ENCODE assay signal across 2 cellular contexts in the genomic region with DNA sequence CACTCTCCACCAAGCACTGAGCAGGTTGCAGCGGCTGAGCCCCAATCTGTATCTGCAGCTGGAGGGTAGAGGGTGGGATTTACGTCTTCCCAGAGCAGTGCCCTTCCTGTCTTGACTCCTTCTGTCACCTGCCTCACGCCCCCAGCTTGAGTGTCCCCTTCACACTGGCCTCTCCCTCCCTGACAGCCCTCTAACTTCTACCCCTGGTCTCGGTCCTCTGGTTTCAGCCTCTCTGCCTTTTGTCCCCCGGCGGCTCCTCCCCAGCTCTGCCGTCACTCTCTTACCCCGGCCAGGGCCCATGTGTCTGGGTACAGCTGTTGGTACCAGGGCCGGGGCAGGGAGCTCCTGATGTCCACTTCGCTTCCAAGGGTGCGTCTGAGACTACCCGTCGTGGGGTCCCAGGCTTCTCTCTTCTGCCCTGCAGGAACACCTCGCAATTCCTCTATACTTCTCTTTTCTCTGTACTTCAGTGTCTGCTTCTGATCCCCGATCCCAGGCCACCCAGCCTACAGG.
TF ChIP-seq lines count a peak whose summit lies in the region.

No MANE protein-coding gene starts in this region.

TF ChIP-seq in K562, 482 proteins besides CTCF, POLR2A, EP300 and RAD21 (continues in another document):
- no peak for TF ChIP-seq NCOA4 (IDR thresholded peaks at IDR 0.05; ENCODE audit: partially characterized antibody)
- TF ChIP-seq YY1 (IDR thresholded peaks at IDR 0.05; ENCODE audit: borderline replicate concordance in 1 of 3, control insufficient read depth in 1 of 3, extremely low read depth in 1 of 3, insufficient read depth in 3 of 3, insufficient read length in 1 of 3, insufficient replicate concordance in 2 of 3, low read depth in 1 of 3, low read length in 2 of 3) = no peak
- no peak for TF ChIP-seq SMAD2 (IDR thresholded peaks at IDR 0.05; ENCODE audit: low read depth, low read length)
- no peak for TF ChIP-seq JUN (IDR thresholded peaks at IDR 0.05; ENCODE audit: borderline replicate concordance, low read depth, low read length)
- no peak for TF ChIP-seq JUN (CRISPR knock-in tag; IDR thresholded peaks at IDR 0.05; ENCODE audit: borderline replicate concordance)
- TF ChIP-seq SOX6 (IDR thresholded peaks at IDR 0.05) = no peak
- no peak for TF ChIP-seq SRSF3 (IDR thresholded peaks at IDR 0.05; ENCODE audit: insufficient read depth, low read length)
- no peak for TF ChIP-seq BRF1 (IDR thresholded peaks at IDR 0.05; ENCODE audit: borderline replicate concordance, extremely low read depth, insufficient read length)
- no peak for TF ChIP-seq ELF2 (CRISPR knock-in tag; IDR thresholded peaks at IDR 0.05)
- TF ChIP-seq, protein P1, sequence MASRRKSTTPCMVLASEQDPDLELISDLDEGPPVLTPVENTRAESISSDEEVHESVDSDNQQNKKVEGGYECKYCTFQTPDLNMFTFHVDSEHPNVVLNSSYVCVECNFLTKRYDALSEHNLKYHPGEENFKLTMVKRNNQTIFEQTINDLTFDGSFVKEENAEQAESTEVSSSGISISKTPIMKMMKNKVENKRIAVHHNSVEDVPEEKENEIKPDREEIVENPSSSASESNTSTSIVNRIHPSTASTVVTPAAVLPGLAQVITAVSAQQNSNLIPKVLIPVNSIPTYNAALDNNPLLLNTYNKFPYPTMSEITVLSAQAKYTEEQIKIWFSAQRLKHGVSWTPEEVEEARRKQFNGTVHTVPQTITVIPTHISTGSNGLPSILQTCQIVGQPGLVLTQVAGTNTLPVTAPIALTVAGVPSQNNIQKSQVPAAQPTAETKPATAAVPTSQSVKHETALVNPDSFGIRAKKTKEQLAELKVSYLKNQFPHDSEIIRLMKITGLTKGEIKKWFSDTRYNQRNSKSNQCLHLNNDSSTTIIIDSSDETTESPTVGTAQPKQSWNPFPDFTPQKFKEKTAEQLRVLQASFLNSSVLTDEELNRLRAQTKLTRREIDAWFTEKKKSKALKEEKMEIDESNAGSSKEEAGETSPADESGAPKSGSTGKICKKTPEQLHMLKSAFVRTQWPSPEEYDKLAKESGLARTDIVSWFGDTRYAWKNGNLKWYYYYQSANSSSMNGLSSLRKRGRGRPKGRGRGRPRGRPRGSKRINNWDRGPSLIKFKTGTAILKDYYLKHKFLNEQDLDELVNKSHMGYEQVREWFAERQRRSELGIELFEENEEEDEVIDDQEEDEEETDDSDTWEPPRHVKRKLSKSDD (conservative IDR thresholded peaks at IDR 0.05; ENCODE audit: low read length) = no peak
- no peak for TF ChIP-seq TAF15 (IDR thresholded peaks at IDR 0.05; ENCODE audit: low read depth, low read length)
- TF ChIP-seq, protein P2, sequence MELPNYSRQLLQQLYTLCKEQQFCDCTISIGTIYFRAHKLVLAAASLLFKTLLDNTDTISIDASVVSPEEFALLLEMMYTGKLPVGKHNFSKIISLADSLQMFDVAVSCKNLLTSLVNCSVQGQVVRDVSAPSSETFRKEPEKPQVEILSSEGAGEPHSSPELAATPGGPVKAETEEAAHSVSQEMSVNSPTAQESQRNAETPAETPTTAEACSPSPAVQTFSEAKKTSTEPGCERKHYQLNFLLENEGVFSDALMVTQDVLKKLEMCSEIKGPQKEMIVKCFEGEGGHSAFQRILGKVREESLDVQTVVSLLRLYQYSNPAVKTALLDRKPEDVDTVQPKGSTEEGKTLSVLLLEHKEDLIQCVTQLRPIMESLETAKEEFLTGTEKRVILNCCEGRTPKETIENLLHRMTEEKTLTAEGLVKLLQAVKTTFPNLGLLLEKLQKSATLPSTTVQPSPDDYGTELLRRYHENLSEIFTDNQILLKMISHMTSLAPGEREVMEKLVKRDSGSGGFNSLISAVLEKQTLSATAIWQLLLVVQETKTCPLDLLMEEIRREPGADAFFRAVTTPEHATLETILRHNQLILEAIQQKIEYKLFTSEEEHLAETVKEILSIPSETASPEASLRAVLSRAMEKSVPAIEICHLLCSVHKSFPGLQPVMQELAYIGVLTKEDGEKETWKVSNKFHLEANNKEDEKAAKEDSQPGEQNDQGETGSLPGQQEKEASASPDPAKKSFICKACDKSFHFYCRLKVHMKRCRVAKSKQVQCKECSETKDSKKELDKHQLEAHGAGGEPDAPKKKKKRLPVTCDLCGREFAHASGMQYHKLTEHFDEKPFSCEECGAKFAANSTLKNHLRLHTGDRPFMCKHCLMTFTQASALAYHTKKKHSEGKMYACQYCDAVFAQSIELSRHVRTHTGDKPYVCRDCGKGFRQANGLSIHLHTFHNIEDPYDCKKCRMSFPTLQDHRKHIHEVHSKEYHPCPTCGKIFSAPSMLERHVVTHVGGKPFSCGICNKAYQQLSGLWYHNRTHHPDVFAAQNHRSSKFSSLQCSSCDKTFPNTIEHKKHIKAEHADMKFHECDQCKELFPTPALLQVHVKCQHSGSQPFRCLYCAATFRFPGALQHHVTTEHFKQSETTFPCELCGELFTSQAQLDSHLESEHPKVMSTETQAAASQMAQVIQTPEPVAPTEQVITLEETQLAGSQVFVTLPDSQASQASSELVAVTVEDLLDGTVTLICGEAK (IDR thresholded peaks at IDR 0.05) = no peak
- TF ChIP-seq, protein P2 (CRISPR knock-in tag; IDR thresholded peaks at IDR 0.05) = no peak

TF ChIP-seq in HepG2, 621 proteins besides CTCF, POLR2A, EP300 and RAD21:
- TF ChIP-seq, protein P3, sequence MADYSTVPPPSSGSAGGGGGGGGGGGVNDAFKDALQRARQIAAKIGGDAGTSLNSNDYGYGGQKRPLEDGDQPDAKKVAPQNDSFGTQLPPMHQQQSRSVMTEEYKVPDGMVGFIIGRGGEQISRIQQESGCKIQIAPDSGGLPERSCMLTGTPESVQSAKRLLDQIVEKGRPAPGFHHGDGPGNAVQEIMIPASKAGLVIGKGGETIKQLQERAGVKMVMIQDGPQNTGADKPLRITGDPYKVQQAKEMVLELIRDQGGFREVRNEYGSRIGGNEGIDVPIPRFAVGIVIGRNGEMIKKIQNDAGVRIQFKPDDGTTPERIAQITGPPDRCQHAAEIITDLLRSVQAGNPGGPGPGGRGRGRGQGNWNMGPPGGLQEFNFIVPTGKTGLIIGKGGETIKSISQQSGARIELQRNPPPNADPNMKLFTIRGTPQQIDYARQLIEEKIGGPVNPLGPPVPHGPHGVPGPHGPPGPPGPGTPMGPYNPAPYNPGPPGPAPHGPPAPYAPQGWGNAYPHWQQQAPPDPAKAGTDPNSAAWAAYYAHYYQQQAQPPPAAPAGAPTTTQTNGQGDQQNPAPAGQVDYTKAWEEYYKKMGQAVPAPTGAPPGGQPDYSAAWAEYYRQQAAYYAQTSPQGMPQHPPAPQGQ (CRISPR knock-in tag; IDR thresholded peaks at IDR 0.05; ENCODE audit: borderline replicate concordance) = no peak
- TF ChIP-seq HNRNPLL (IDR thresholded peaks at IDR 0.05; ENCODE audit: low read depth, low read length, poor library complexity, severe bottlenecking) = no peak
- no peak for TF ChIP-seq ZNF879 (CRISPR knock-in tag; IDR thresholded peaks at IDR 0.05)
- TF ChIP-seq, protein P4, sequence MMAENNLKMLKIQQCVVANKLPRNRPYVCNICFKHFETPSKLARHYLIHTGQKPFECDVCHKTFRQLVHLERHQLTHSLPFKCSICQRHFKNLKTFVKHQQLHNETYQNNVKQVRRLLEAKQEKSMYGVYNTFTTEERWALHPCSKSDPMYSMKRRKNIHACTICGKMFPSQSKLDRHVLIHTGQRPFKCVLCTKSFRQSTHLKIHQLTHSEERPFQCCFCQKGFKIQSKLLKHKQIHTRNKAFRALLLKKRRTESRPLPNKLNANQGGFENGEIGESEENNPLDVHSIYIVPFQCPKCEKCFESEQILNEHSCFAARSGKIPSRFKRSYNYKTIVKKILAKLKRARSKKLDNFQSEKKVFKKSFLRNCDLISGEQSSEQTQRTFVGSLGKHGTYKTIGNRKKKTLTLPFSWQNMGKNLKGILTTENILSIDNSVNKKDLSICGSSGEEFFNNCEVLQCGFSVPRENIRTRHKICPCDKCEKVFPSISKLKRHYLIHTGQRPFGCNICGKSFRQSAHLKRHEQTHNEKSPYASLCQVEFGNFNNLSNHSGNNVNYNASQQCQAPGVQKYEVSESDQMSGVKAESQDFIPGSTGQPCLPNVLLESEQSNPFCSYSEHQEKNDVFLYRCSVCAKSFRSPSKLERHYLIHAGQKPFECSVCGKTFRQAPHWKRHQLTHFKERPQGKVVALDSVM (CRISPR knock-in tag; IDR thresholded peaks at IDR 0.05) = no peak
- TF ChIP-seq, protein P5, sequence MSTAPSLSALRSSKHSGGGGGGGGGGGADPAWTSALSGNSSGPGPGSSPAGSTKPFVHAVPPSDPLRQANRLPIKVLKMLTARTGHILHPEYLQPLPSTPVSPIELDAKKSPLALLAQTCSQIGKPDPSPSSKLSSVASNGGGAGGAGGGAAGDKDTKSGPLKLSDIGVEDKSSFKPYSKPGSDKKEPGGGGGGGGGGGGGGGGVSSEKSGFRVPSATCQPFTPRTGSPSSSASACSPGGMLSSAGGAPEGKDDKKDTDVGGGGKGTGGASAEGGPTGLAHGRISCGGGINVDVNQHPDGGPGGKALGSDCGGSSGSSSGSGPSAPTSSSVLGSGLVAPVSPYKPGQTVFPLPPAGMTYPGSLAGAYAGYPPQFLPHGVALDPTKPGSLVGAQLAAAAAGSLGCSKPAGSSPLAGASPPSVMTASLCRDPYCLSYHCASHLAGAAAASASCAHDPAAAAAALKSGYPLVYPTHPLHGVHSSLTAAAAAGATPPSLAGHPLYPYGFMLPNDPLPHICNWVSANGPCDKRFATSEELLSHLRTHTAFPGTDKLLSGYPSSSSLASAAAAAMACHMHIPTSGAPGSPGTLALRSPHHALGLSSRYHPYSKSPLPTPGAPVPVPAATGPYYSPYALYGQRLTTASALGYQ (CRISPR knock-in tag; IDR thresholded peaks at IDR 0.05) = no peak
- TF ChIP-seq ZNF558 (CRISPR knock-in tag; IDR thresholded peaks at IDR 0.05; ENCODE audit: borderline replicate concordance) = no peak
- no peak for TF ChIP-seq HNRNPL (IDR thresholded peaks at IDR 0.05; ENCODE audit: low read depth, low read length)
- TF ChIP-seq TCF7L2 (IDR thresholded peaks at IDR 0.05; ENCODE audit: low read depth, low read length) = no peak
- no peak for TF ChIP-seq ZNF143 (CRISPR knock-in tag; IDR thresholded peaks at IDR 0.05)
- TF ChIP-seq, protein P6, sequence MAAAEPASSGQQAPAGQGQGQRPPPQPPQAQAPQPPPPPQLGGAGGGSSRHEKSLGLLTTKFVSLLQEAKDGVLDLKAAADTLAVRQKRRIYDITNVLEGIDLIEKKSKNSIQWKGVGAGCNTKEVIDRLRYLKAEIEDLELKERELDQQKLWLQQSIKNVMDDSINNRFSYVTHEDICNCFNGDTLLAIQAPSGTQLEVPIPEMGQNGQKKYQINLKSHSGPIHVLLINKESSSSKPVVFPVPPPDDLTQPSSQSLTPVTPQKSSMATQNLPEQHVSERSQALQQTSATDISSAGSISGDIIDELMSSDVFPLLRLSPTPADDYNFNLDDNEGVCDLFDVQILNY (CRISPR knock-in tag; conservative IDR thresholded peaks at IDR 0.05) = no peak
- no peak for TF ChIP-seq ZFP36 (IDR thresholded peaks at IDR 0.05; ENCODE audit: borderline replicate concordance, low read depth, low read length, partially characterized antibody)
- no peak for TF ChIP-seq ZNF550 (CRISPR knock-in tag; IDR thresholded peaks at IDR 0.05; ENCODE audit: borderline replicate concordance)
- no peak for TF ChIP-seq GLI4 (CRISPR knock-in tag; IDR thresholded peaks at IDR 0.05; ENCODE audit: borderline replicate concordance)
- TF ChIP-seq, protein P7, sequence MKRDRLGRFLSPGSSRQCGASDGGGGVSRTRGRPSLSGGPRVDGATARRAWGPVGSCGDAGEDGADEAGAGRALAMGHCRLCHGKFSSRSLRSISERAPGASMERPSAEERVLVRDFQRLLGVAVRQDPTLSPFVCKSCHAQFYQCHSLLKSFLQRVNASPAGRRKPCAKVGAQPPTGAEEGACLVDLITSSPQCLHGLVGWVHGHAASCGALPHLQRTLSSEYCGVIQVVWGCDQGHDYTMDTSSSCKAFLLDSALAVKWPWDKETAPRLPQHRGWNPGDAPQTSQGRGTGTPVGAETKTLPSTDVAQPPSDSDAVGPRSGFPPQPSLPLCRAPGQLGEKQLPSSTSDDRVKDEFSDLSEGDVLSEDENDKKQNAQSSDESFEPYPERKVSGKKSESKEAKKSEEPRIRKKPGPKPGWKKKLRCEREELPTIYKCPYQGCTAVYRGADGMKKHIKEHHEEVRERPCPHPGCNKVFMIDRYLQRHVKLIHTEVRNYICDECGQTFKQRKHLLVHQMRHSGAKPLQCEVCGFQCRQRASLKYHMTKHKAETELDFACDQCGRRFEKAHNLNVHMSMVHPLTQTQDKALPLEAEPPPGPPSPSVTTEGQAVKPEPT (CRISPR knock-in tag; IDR thresholded peaks at IDR 0.05; ENCODE audit: low read depth) = no peak
- TF ChIP-seq, protein P8, sequence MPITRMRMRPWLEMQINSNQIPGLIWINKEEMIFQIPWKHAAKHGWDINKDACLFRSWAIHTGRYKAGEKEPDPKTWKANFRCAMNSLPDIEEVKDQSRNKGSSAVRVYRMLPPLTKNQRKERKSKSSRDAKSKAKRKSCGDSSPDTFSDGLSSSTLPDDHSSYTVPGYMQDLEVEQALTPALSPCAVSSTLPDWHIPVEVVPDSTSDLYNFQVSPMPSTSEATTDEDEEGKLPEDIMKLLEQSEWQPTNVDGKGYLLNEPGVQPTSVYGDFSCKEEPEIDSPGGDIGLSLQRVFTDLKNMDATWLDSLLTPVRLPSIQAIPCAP (CRISPR knock-in tag; IDR thresholded peaks at IDR 0.05; ENCODE audit: low read depth) = no peak
- TF ChIP-seq ATM (IDR thresholded peaks at IDR 0.05; ENCODE audit: borderline replicate concordance) = no peak
- TF ChIP-seq ZNF256 (CRISPR knock-in tag; conservative IDR thresholded peaks at IDR 0.05) = no peak
- no peak for TF ChIP-seq ARID2 (CRISPR knock-in tag; IDR thresholded peaks at IDR 0.05; ENCODE audit: borderline replicate concordance)
- no peak for TF ChIP-seq PAX8 (CRISPR knock-in tag; IDR thresholded peaks at IDR 0.05; ENCODE audit: borderline replicate concordance)
- TF ChIP-seq ZNF24 (IDR thresholded peaks at IDR 0.05) = no peak
